ENCODE assay signal across 9 cellular contexts in genomic region chr6:27279513-27280063, GRCh38. TPM values are rescaled to one million over a fixed set of nuclear protein-coding genes. Genes with fewer than 3 reads are reported as not detected.
DNase-seq lines count a peak whose midpoint lies in the region; ATAC-seq and TF ChIP-seq lines count a peak whose summit lies in the region.
"Had no signal": no experiment of that assay in that cellular context is flagged by ENCODE, and none has a peak within 500 bp of the region (broad histone marks: within the 10 kb centered on the region; RNA-seq: fewer than 3 reads in every experiment).

No MANE protein-coding gene starts in this region.

- H3K27ac Mint-ChIP-seq in CD4-positive, alpha-beta T cell, result peak overlapping the region; percentile 45
- H3K27ac Mint-ChIP-seq in activated naive CD8-positive, alpha-beta T cell, result no peak overlapping the region

- CTCF ChIA-PET in CD4-positive, alpha-beta T cell (lab: Charles Lee), result no interaction called here

- no peaks in the 10 kb centered on the region for H3K36me3 ChIP-seq in kidney epithelial cell (ENCODE audit: control insufficient read depth, insufficient read depth, low read length)
- H3K36me3 ChIP-seq: neutrophil had no signal

- no peak for TF ChIP-seq CTCF in CD4-positive, alpha-beta T cell (IDR thresholded peaks at IDR 0.05)
- no peak for TF ChIP-seq CTCF in kidney epithelial cell (IDR thresholded peaks at IDR 0.05; ENCODE audit: insufficient read depth, low read length, poor library complexity, severe bottlenecking)

- H3K9me3 Mint-ChIP-seq in CD4-positive, alpha-beta T cell, result peaks cover 16% of the 10 kb centered on the region
- H3K9me3 Mint-ChIP-seq in activated naive CD8-positive, alpha-beta T cell (ENCODE audit: low read depth), result peaks cover 4% of the 10 kb centered on the region

- no peak for ATAC-seq in CD4-positive, alpha-beta T cell (ENCODE audit: poor library complexity)
- ATAC-seq in HG02798 (IDR thresholded peaks at IDR 0.05; ENCODE audit: poor library complexity, unreplicated experiment), result peak; percentile 16
- no peak for ATAC-seq in GM21526 (IDR thresholded peaks at IDR 0.05; ENCODE audit: low FRiP score, unreplicated experiment)

- POLR2A ChIA-PET in CD4-positive, alpha-beta T cell (lab: Charles Lee), result no interaction called here

- H3K4me3 ChIP-seq in kidney epithelial cell (ENCODE audit: low read depth, low read length), result peak overlapping the region; percentile 39

- H3K4me1 Mint-ChIP-seq in CD4-positive, alpha-beta T cell (ENCODE audit: low read depth), result peaks cover 9% of the 10 kb centered on the region
- peaks cover 4% of the 10 kb centered on the region for H3K4me1 Mint-ChIP-seq in activated naive CD8-positive, alpha-beta T cell (ENCODE audit: low read depth)

- intact Hi-C loops in CD4-positive, alpha-beta T cell (cut with DNase I, micrococcal nuclease), result loop anchor here in 1 of 2 experiments (1.0 to 5.0 kb wide), 2 partner anchors 16 to 42 kb away; no protein-coding TSS in a partner anchor

- H3K9me3 ChIP-seq in CD4-positive, alpha-beta T cell (ENCODE audit: control insufficient read depth, low read length), result peaks cover 42% of the 10 kb centered on the region

- no peak for DNase-seq in CD4-positive, alpha-beta T cell
- no peak for DNase-seq in kidney epithelial cell (ENCODE audit: low read depth)
- no peak for DNase-seq in NCI-H1694 (lab: John Stamatoyannopoulos, UW)
- DNase-seq in GM19240 (ENCODE audit: insufficient read length, low spot score), result no peak
- DNase-seq in H4 (ENCODE audit: low spot score), result no peak

- H3K27me3 Mint-ChIP-seq in CD4-positive, alpha-beta T cell, result peaks cover 95% of the 10 kb centered on the region
- H3K27me3 Mint-ChIP-seq in activated naive CD8-positive, alpha-beta T cell, result peaks cover 63% of the 10 kb centered on the region

- peaks cover 14% of the 10 kb centered on the region for H3K36me3 Mint-ChIP-seq in CD4-positive, alpha-beta T cell (ENCODE audit: low read depth)
- H3K36me3 Mint-ChIP-seq in activated naive CD8-positive, alpha-beta T cell, result peaks cover 10% of the 10 kb centered on the region

- H3K27me3 ChIP-seq in CD4-positive, alpha-beta T cell (ENCODE audit: control insufficient read depth, insufficient read depth, low read length), result peaks cover 86% of the 10 kb centered on the region
- peaks cover 28% of the 10 kb centered on the region for H3K27me3 ChIP-seq in kidney epithelial cell (ENCODE audit: control insufficient read depth, insufficient read depth, low read length)

- no peak overlapping the region for H3K4me3 Mint-ChIP-seq in CD4-positive, alpha-beta T cell
- peak overlapping the region; percentile 56 for H3K4me3 Mint-ChIP-seq in activated naive CD8-positive, alpha-beta T cell

- H3K27ac ChIP-seq in CD4-positive, alpha-beta T cell (ENCODE audit: low read depth, low read length), result no peak overlapping the region
- H3K27ac ChIP-seq: neutrophil had no signal

RNA-seq across cellular contexts. Expression of gene PRSS16, which starts 32.1 kb away (rescaled TPM):
- under 1 TPM; 0.69 to 0.98 TPM for total RNA-seq in CD4-positive, alpha-beta T cell
- total RNA-seq in kidney epithelial cell, result 1.6 and 2.2 TPM in 2 replicates
- 3.4 and 5.2 TPM in 2 replicates for total RNA-seq in H4 (2014; rRNA removed; shearing (Covaris generic))

RNA-seq across cellular contexts. Expression of gene POM121L2, which starts 32.5 kb away (rescaled TPM):
- not detected for total RNA-seq in CD4-positive, alpha-beta T cell
- total RNA-seq in kidney epithelial cell, result not detected in 2 replicates
- not detected in 2 replicates for total RNA-seq in H4 (2014; rRNA removed; shearing (Covaris generic))
